Comparison of ENCODE assay signal across 10 cellular contexts in the genomic region with DNA sequence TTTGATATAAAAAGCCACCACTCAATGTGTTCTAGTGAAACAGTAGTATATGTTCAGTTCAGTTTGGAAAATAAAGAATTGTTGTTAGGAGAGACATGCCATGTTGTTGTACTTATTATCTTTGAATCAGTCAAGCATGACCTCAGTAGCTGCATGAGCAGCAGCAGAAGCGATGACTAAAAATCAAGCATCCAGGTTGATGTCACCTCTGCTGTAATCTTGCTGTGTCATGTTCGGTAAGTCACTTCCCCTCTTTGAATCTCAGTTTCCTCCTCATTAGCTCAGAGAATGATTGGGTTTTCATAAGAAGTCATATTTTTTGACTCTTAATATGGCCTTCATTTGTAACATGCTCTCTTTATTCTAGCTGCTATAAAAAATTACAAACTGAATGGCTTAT.
DNase-seq lines count a peak whose midpoint lies in the region; ATAC-seq, FAIRE-seq and TF ChIP-seq lines count a peak whose summit lies in the region.
"Had no signal": no experiment of that assay in that cellular context is flagged by ENCODE, and none has a peak within 500 bp of the region (broad histone marks: within the 10 kb centered on the region; RNA-seq: fewer than 3 reads in every experiment).

No MANE protein-coding gene starts in this region.

- WGBS in IMR-90 (ENCODE audit: extremely low coverage in 2 of 2, insufficient read length in 1 of 2), 2 experiments = no CpG with 5 or more reads among the region's 2 CpGs
- WGBS in small intestine, 3 donors = 84 to 93% (median 91%) methylated on average over 2 of the region's 2 CpGs

- dilution Hi-C loops in IMR-90 (cut with HindIII; ENCODE audit: low sequenced_read_pairs, unreplicated experiment) = no loop called here

- no peak for TF ChIP-seq RAD21 in IMR-90 (IDR thresholded peaks at IDR 0.05; ENCODE audit: low read length)

- H3K4me3 Mint-ChIP-seq in activated T-helper 2 cell treated with anti-CD3 and anti-CD28 coated beads, Interferon-gamma antibody, Interleukin-2, Interleukin-4, amounts not matched to agents 10 μg/mL and 5 μg/mL and 100 μg/mL, durations not matched to agents 14 hours and 24 hours and 36 hours (ENCODE audit: low read depth) = no peak overlapping the region

- H4K20me1 ChIP-seq in IMR-90 (ENCODE audit: insufficient read depth, low read length) = no peaks in the 10 kb centered on the region

- H3K4me1 ChIP-seq in IMR-90 (ENCODE audit: control insufficient read depth, insufficient read depth, low read length) (no peaks in the 10 kb centered on the region), small intestine (ENCODE audit: control insufficient read depth in 2 of 2, insufficient read depth in 1 of 2, low read depth in 1 of 2, low read length in 1 of 2) (no peaks in the 10 kb centered on the region)

- CTCF ChIA-PET in IMR-90 (lab: Yijun Ruan, JAX) = no interaction called here

- no peak overlapping the region for H2BK120ac ChIP-seq in IMR-90 (ENCODE audit: low read depth, low read length)

- H3K79me1 ChIP-seq in IMR-90 (ENCODE audit: low read depth in 1 of 2, low read length in 2 of 2) = no peaks in the 10 kb centered on the region

- H4K91ac ChIP-seq in IMR-90 (ENCODE audit: insufficient read depth, low read depth, low read length) = no peak overlapping the region

- no peak overlapping the region for H2AFZ ChIP-seq in IMR-90 (replicated peaks; ENCODE audit: low read length, poor library complexity)

- H2BK20ac ChIP-seq in IMR-90 (ENCODE audit: low read depth, low read length) = peak overlapping the region; percentile 26; the same call in 1 of the 2 replicates

- peaks cover 4% of the 10 kb centered on the region for H3K4me1 Mint-ChIP-seq in activated T-helper 2 cell treated with anti-CD3 and anti-CD28 coated beads, Interferon-gamma antibody, Interleukin-2, Interleukin-4, amounts not matched to agents 10 μg/mL and 5 μg/mL and 100 μg/mL, durations not matched to agents 14 hours and 24 hours and 36 hours (ENCODE audit: low read depth)

- TF ChIP-seq CTCF in IMR-90 (conservative IDR thresholded peaks at IDR 0.05; ENCODE audit: low read depth, low read length) (no peak), fibroblast of pulmonary artery (IDR thresholded peaks at IDR 0.05; ENCODE audit: low read length, missing control alignments) (no peak)

- intact Hi-C loops in IMR-90 (cut with micrococcal nuclease) = no loop called here
- intact Hi-C loops in activated T-helper 2 cell treated with anti-CD3 and anti-CD28 coated beads, Interferon-gamma antibody, Interleukin-2, Interleukin-4, amounts not matched to agents 10 μg/mL and 5 μg/mL and 100 μg/mL, durations not matched to agents 14 hours and 24 hours and 36 hours (cut with micrococcal nuclease) = loop anchor here (2.0 kb wide), 2 partner anchors 78 to 86 kb away; no protein-coding TSS in a partner anchor

- no peak overlapping the region for H3K23ac ChIP-seq in IMR-90 (ENCODE audit: low read depth, low read length)

- TF ChIP-seq POLR2A in IMR-90 (IDR thresholded peaks at IDR 0.05; ENCODE audit: low read depth, low read length) = no peak

- ATAC-seq in GM21390 (IDR thresholded peaks at IDR 0.05; ENCODE audit: unreplicated experiment) (peak; percentile 80), IMR-90 (ENCODE audit: low read depth) (no peak)

- H3K4me3 ChIP-seq in IMR-90 (ENCODE audit: insufficient read depth, low read depth, low read length) = no peak overlapping the region
- H3K4me3 ChIP-seq in fibroblast of pulmonary artery (replicated peaks; ENCODE audit: low read depth, low read length) = no peak overlapping the region
- no peak overlapping the region for H3K4me3 ChIP-seq in small intestine (ENCODE audit: low read depth in 1 of 2, low read length in 2 of 2)

- no peak overlapping the region for H3K9ac ChIP-seq in IMR-90 (ENCODE audit: low read depth, low read length)
- H3K9ac ChIP-seq: KMS-11 had no signal

- H2BK5ac ChIP-seq in IMR-90 (ENCODE audit: low read depth, low read length, poor library complexity, severe bottlenecking) = no peak overlapping the region

- H3K9me3 ChIP-seq in IMR-90 (ENCODE audit: control insufficient read depth, insufficient read depth, low read length) (no peaks in the 10 kb centered on the region), small intestine (ENCODE audit: control insufficient read depth, low read depth) (no peaks in the 10 kb centered on the region)

- no TSS peak for BruUV-seq in IMR-90 (replicated peaks; lab: Mats Ljungman, UMichigan)

- in situ Hi-C loops in IMR-90 (cut with MboI; ENCODE audit: low sequenced_read_pairs) = no loop called here

- no peak overlapping the region for H3K4me2 ChIP-seq in IMR-90 (ENCODE audit: low read depth, low read length)
- H3K4me2 ChIP-seq: KMS-11 had no signal

- no peak for FAIRE-seq in small intestine (lab: Jason Lieb, UNC)

- H3K36me3 ChIP-seq in IMR-90 (ENCODE audit: control insufficient read depth, insufficient read depth, low read length) (no peaks in the 10 kb centered on the region), small intestine (ENCODE audit: control insufficient read depth in 2 of 2, insufficient read depth in 2 of 2, low read length in 2 of 2) (no peaks in the 10 kb centered on the region)

- no peak overlapping the region for H3K14ac ChIP-seq in IMR-90 (replicated peaks; ENCODE audit: low read depth, low read length)

- H4K8ac ChIP-seq in IMR-90 (ENCODE audit: low read depth in 2 of 2, low read length in 2 of 2) = no peak overlapping the region

- no peak overlapping the region for H3K56ac ChIP-seq in IMR-90 (ENCODE audit: extremely low read depth, insufficient read depth, low read length)

- H2AK5ac ChIP-seq in IMR-90 (ENCODE audit: low read depth, low read length) = no peak overlapping the region

- POLR2A ChIA-PET in IMR-90 (lab: Charles Lee; ENCODE audit: unreplicated experiment) = no interaction called here

- DNase-seq in EL = peak; percentile 9
- peak; percentile 79 for DNase-seq in IMR-90
- peak; percentile 70 for DNase-seq in fibroblast of pulmonary artery (ENCODE audit: low read depth)
- DNase-seq in C1 segment of cervical spinal cord (lab: John Stamatoyannopoulos, UW) = no peak
- no peak for DNase-seq in small intestine
- DNase-seq in activated T-helper 2 cell treated with anti-CD3 and anti-CD28 coated beads, Interferon-gamma antibody, Interleukin-2, Interleukin-4, amounts not matched to agents 10 μg/mL and 5 μg/mL and 100 μg/mL, durations not matched to agents 14 hours and 24 hours and 36 hours (ENCODE audit: low spot score) = no peak
- no peak for DNase-seq in medulla oblongata (ENCODE audit: extremely low spot score)
- DNase-seq: DMS 273 treated with DMSO at 0.1 percent for 48 hours had no signal

- H3K27ac Mint-ChIP-seq in activated T-helper 2 cell treated with anti-CD3 and anti-CD28 coated beads, Interferon-gamma antibody, Interleukin-2, Interleukin-4, amounts not matched to agents 10 μg/mL and 5 μg/mL and 100 μg/mL, durations not matched to agents 14 hours and 24 hours and 36 hours = no peak overlapping the region

- H3K27me3 Mint-ChIP-seq in activated T-helper 2 cell treated with anti-CD3 and anti-CD28 coated beads, Interferon-gamma antibody, Interleukin-2, Interleukin-4, amounts not matched to agents 10 μg/mL and 5 μg/mL and 100 μg/mL, durations not matched to agents 14 hours and 24 hours and 36 hours (ENCODE audit: low read depth) = no peaks in the 10 kb centered on the region

- peaks cover 22% of the 10 kb centered on the region for H3K9me3 Mint-ChIP-seq in activated T-helper 2 cell treated with anti-CD3 and anti-CD28 coated beads, Interferon-gamma antibody, Interleukin-2, Interleukin-4, amounts not matched to agents 10 μg/mL and 5 μg/mL and 100 μg/mL, durations not matched to agents 14 hours and 24 hours and 36 hours

- no peak overlapping the region for H4K5ac ChIP-seq in IMR-90 (ENCODE audit: low read depth, low read length)

- H2BK15ac ChIP-seq in IMR-90 (ENCODE audit: low read depth, low read length) = no peak overlapping the region

- no peak overlapping the region for H2AK9ac ChIP-seq in IMR-90 (replicated peaks; ENCODE audit: low read depth, low read length, poor library complexity)

- no peaks in the 10 kb centered on the region for H3K36me3 Mint-ChIP-seq in activated T-helper 2 cell treated with anti-CD3 and anti-CD28 coated beads, Interferon-gamma antibody, Interleukin-2, Interleukin-4, amounts not matched to agents 10 μg/mL and 5 μg/mL and 100 μg/mL, durations not matched to agents 14 hours and 24 hours and 36 hours (ENCODE audit: low read depth)

- no peak overlapping the region for H3K4ac ChIP-seq in IMR-90 (ENCODE audit: low read depth, low read length)

- H3K27me3 ChIP-seq in IMR-90 (ENCODE audit: control insufficient read depth, insufficient read depth, low read length) = no peaks in the 10 kb centered on the region
- H3K27me3 ChIP-seq in small intestine (ENCODE audit: control insufficient read depth in 2 of 2, insufficient read depth in 2 of 2, low read length in 2 of 2) = no peaks in the 10 kb centered on the region

- no peak overlapping the region; the same call in 1 of the 2 replicates for H3K18ac ChIP-seq in IMR-90 (ENCODE audit: low read depth, low read length)

- peaks cover 3% of the 10 kb centered on the region; the same call in 1 of the 2 replicates for H3K9me1 ChIP-seq in IMR-90 (ENCODE audit: insufficient read depth, low read length)

- no peak overlapping the region for H3K27ac ChIP-seq in IMR-90 (ENCODE audit: insufficient read depth, low read length)
- H3K27ac ChIP-seq in small intestine (ENCODE audit: low read depth in 1 of 2, low read length in 1 of 2) = no peak overlapping the region
- H3K27ac ChIP-seq: KMS-11 had no signal

TF ChIP-seq in IMR-90, 13 proteins besides CTCF, POLR2A, EP300 and RAD21 (continues in another document):
- TF ChIP-seq RFX5 (IDR thresholded peaks at IDR 0.05; ENCODE audit: low read depth, low read length) = no peak
- TF ChIP-seq, protein P1, sequence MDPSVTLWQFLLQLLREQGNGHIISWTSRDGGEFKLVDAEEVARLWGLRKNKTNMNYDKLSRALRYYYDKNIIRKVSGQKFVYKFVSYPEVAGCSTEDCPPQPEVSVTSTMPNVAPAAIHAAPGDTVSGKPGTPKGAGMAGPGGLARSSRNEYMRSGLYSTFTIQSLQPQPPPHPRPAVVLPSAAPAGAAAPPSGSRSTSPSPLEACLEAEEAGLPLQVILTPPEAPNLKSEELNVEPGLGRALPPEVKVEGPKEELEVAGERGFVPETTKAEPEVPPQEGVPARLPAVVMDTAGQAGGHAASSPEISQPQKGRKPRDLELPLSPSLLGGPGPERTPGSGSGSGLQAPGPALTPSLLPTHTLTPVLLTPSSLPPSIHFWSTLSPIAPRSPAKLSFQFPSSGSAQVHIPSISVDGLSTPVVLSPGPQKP (IDR thresholded peaks at IDR 0.05; ENCODE audit: borderline replicate concordance, low read depth, low read length) = no peak
- TF ChIP-seq MAZ (IDR thresholded peaks at IDR 0.05; ENCODE audit: borderline replicate concordance, low read depth, low read length) = no peak
- TF ChIP-seq, protein P2, sequence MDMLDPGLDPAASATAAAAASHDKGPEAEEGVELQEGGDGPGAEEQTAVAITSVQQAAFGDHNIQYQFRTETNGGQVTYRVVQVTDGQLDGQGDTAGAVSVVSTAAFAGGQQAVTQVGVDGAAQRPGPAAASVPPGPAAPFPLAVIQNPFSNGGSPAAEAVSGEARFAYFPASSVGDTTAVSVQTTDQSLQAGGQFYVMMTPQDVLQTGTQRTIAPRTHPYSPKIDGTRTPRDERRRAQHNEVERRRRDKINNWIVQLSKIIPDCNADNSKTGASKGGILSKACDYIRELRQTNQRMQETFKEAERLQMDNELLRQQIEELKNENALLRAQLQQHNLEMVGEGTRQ (IDR thresholded peaks at IDR 0.05; ENCODE audit: low read depth, low read length) = no peak

Comparison
In these comparisons a context has a peak if more than half of its experiments do, and no peak if none do; other contexts are left out.
1. DNase-seq: peak in EL (single experiment), IMR-90 (single experiment) and fibroblast of pulmonary artery (single experiment); none in C1 segment of cervical spinal cord (0 of 14), small intestine (single experiment), activated T-helper 2 cell treated with anti-CD3 and anti-CD28 coated beads, Interferon-gamma antibody, Interleukin-2, Interleukin-4, amounts not matched to agents 10 μg/mL and 5 μg/mL and 100 μg/mL, durations not matched to agents 14 hours and 24 hours and 36 hours (single experiment) and medulla oblongata (single experiment).